In genomic region chr17:45218895-45219661, GRCh38 we compare ENCODE assay signal across 8 cellular contexts. TPM values are rescaled to one million over a fixed set of nuclear protein-coding genes. Genes with fewer than 3 reads are reported as not detected.
DNase-seq lines count a peak whose midpoint lies in the region; ATAC-seq and TF ChIP-seq lines count a peak whose summit lies in the region.

No MANE protein-coding gene starts in this region.

- peaks cover 38% of the 10 kb centered on the region for H3K79me2 ChIP-seq in KMS-11 (ENCODE audit: insufficient read depth, low read depth)

- peak overlapping the region; percentile 15; the same call in 1 of the 2 replicates for H3K27ac ChIP-seq in KMS-11
- peak overlapping the region; percentile 96 for H3K27ac ChIP-seq in naive thymus-derived CD4-positive, alpha-beta T cell (ENCODE audit: low read depth, low read length)

- no peaks in the 10 kb centered on the region for H3K36me3 Mint-ChIP-seq in Caco-2 (ENCODE audit: insufficient read depth, unreplicated experiment)
- H3K36me3 Mint-ChIP-seq in naive thymus-derived CD4-positive, alpha-beta T cell = peaks cover 0 to 46% (median 20%) of the 10 kb centered on the region in 5 donors

- peaks cover 17% of the 10 kb centered on the region for H3K27me3 Mint-ChIP-seq in Caco-2 (ENCODE audit: insufficient read depth, unreplicated experiment)
- H3K27me3 Mint-ChIP-seq in naive thymus-derived CD4-positive, alpha-beta T cell = no peaks in the 10 kb centered on the region

- TF ChIP-seq CTCF in Caco-2 (IDR thresholded peaks at IDR 0.05; ENCODE audit: insufficient read depth in 1 of 2, low read depth in 1 of 2, low read length in 1 of 2, severe bottlenecking in 1 of 2, unreplicated experiment in 1 of 2) (peak; percentile 88 to 97), KMS-11 (conservative IDR thresholded peaks at IDR 0.05; ENCODE audit: low read depth, low read length) (peak; percentile 99), epithelial cell of esophagus (IDR thresholded peaks at IDR 0.05; ENCODE audit: insufficient read depth, low read depth, low read length, missing control alignments) (peak; percentile 96)

- H3K4me1 ChIP-seq in Caco-2 = peaks cover 5% of the 10 kb centered on the region; the same call in 1 of the 2 replicates
- H3K4me1 ChIP-seq in KMS-11 (ENCODE audit: low read depth, poor library complexity, severe bottlenecking) = peaks cover 31% of the 10 kb centered on the region
- H3K4me1 ChIP-seq in naive thymus-derived CD4-positive, alpha-beta T cell (ENCODE audit: control insufficient read depth in 2 of 2, insufficient read depth in 2 of 2, low read length in 2 of 2) = peaks cover 24 to 30% of the 10 kb centered on the region in 2 donors

- H3K9me3 ChIP-seq in Caco-2 = no peaks in the 10 kb centered on the region
- H3K9me3 ChIP-seq in naive thymus-derived CD4-positive, alpha-beta T cell (ENCODE audit: control insufficient read depth in 2 of 3, low read length in 3 of 3) = no peaks in the 10 kb centered on the region

- H2AFZ ChIP-seq in KMS-11 (ENCODE audit: low read depth) = no peak overlapping the region

- ATAC-seq in naive thymus-derived CD4-positive, alpha-beta T cell = peak; percentile 74
- ATAC-seq in GM18867 (IDR thresholded peaks at IDR 0.05; ENCODE audit: unreplicated experiment) = no peak

- no TSS peak for BruUV-seq in Caco-2 (replicated peaks; lab: Mats Ljungman, UMichigan)

- no peaks in the 10 kb centered on the region for H3K9me3 Mint-ChIP-seq in Caco-2 (ENCODE audit: unreplicated experiment)
- peaks cover 0 to 2% (median 0%) of the 10 kb centered on the region in 11 donors for H3K9me3 Mint-ChIP-seq in naive thymus-derived CD4-positive, alpha-beta T cell

- H3K4me3 Mint-ChIP-seq in Caco-2 (ENCODE audit: unreplicated experiment) = no peak overlapping the region
- peak overlapping the region; percentile 81 to 99 (median 90) for H3K4me3 Mint-ChIP-seq in naive thymus-derived CD4-positive, alpha-beta T cell

- no peak overlapping the region for H3K27ac Mint-ChIP-seq in Caco-2 (ENCODE audit: unreplicated experiment)
- H3K27ac Mint-ChIP-seq in naive thymus-derived CD4-positive, alpha-beta T cell = peak overlapping the region; percentile 37 to 94 (median 87)

- CTCF ChIA-PET in Caco-2 (lab: Charles Lee) = interaction anchor here (0.5 to 3.8 kb wide), 21 partner anchors 9 to 358 kb away, joined by 3 to 42 read pairs (median 5); partner anchors contain the start of gene ACBD4
- CTCF ChIA-PET in naive thymus-derived CD4-positive, alpha-beta T cell (lab: Charles Lee) = interaction anchor here (0.6 to 13.6 kb wide), 31 partner anchors 11 to 180 kb away, joined by 3 to 397 read pairs (median 5); partner anchors contain the start of genes ACBD4, HEXIM1 and MAP3K14

- no peak overlapping the region for H3K9ac ChIP-seq in KMS-11

- no peaks in the 10 kb centered on the region for H3K4me1 Mint-ChIP-seq in Caco-2 (ENCODE audit: low read depth, unreplicated experiment)
- H3K4me1 Mint-ChIP-seq in naive thymus-derived CD4-positive, alpha-beta T cell = peaks cover 29 to 52% (median 37%) of the 10 kb centered on the region in 7 donors

- no peaks in the 10 kb centered on the region for H4K20me1 ChIP-seq in KMS-11 (ENCODE audit: insufficient read depth)

- peaks cover 1% of the 10 kb centered on the region; the same call in 1 of the 2 replicates for H3K27me3 ChIP-seq in Caco-2 (replicated peaks; ENCODE audit: control insufficient read depth, insufficient read depth, low read length)
- H3K27me3 ChIP-seq in KMS-11 (ENCODE audit: insufficient read depth, low read depth) = no peaks in the 10 kb centered on the region
- no peaks in the 10 kb centered on the region for H3K27me3 ChIP-seq in naive thymus-derived CD4-positive, alpha-beta T cell (ENCODE audit: control insufficient read depth in 2 of 2, insufficient read depth in 2 of 2, low read length in 2 of 2)

- intact Hi-C loops in Caco-2 (cut with micrococcal nuclease; ENCODE audit: unreplicated experiment) = loop anchor here (1.0 kb wide), 2 partner anchors 16 to 166 kb away; no protein-coding TSS in a partner anchor
- intact Hi-C loops in naive thymus-derived CD4-positive, alpha-beta T cell (cut with micrococcal nuclease) = loop anchor here (1.0 kb wide), 5 partner anchors 16 to 166 kb away; partner anchors contain the start of gene MAP3K14 (in 1 of the 2)

- no peak overlapping the region for H3K4me3 ChIP-seq in Caco-2 (ENCODE audit: low read depth, low read length)
- no peak overlapping the region for H3K4me3 ChIP-seq in KMS-11 (IDR thresholded peaks at IDR 0.05; ENCODE audit: insufficient read depth, low read depth, low read length)
- no peak overlapping the region for H3K4me3 ChIP-seq in epithelial cell of esophagus (ENCODE audit: low read length)
- peak overlapping the region; percentile 72 for H3K4me3 ChIP-seq in naive thymus-derived CD4-positive, alpha-beta T cell (ENCODE audit: low read length)

- POLR2A ChIA-PET in Caco-2 (lab: Charles Lee) = interaction anchor here (0.6 to 1.0 kb wide), 2 partner anchors 43 to 153 kb away, joined by 3 to 4 read pairs; no protein-coding TSS in a partner anchor
- POLR2A ChIA-PET in naive thymus-derived CD4-positive, alpha-beta T cell (lab: Charles Lee) = interaction anchor here (0.7 to 23.4 kb wide), 12 partner anchors 25 to 171 kb away, joined by 3 to 851 read pairs (median 4); partner anchors contain the start of genes HEXIM1, HEXIM2 and MAP3K14

- DNase-seq in Caco-2 (peak; percentile 86 to 92), OCI-M1 (lab: John Stamatoyannopoulos, UW) (peak; percentile 86), activated T-cell treated with anti-CD3 and anti-CD28 coated beads for 24 hours (ENCODE audit: low read depth) (peak; percentile 79), epithelial cell of esophagus (ENCODE audit: low read depth) (peak; percentile 73)
- peak; percentile 74 to 89 (median 81) for DNase-seq in naive thymus-derived CD4-positive, alpha-beta T cell
- DNase-seq in stimulated activated naive CD4-positive, alpha-beta T cell (lab: John Stamatoyannopoulos, UW) = peak; percentile 58 to 91 (median 82)

- H3K4me2 ChIP-seq in KMS-11 = no peak overlapping the region; the same call in 1 of the 2 replicates

- H3K36me3 ChIP-seq in Caco-2 (ENCODE audit: control insufficient read depth, insufficient read depth, low read length) (no peaks in the 10 kb centered on the region), KMS-11 (ENCODE audit: insufficient read depth) (no peaks in the 10 kb centered on the region)
- peaks cover 0 to 29% (median 3%) of the 10 kb centered on the region in 3 experiments for H3K36me3 ChIP-seq in naive thymus-derived CD4-positive, alpha-beta T cell (ENCODE audit: control insufficient read depth in 2 of 3, insufficient read depth in 3 of 3, low read length in 3 of 3)

RNA-seq across cellular contexts. Expression of gene FMNL1, which starts 2.6 kb away (rescaled TPM):
- total RNA-seq in Caco-2 (2022) = 2.8 and 3.0 TPM in 2 replicates
- total RNA-seq in naive thymus-derived CD4-positive, alpha-beta T cell = 100 to 1,000 TPM; 324 to 595 (median 396) TPM
- 10 to 100 TPM; 19.0 to 36.4 TPM for polyA plus RNA-seq in naive thymus-derived CD4-positive, alpha-beta T cell

RNA-seq across cellular contexts. Expression of gene SPATA32, which starts 42.8 kb away (rescaled TPM):
- not detected in 2 replicates for total RNA-seq in Caco-2 (2022)
- total RNA-seq in naive thymus-derived CD4-positive, alpha-beta T cell = 1 to 10 TPM in 1 of 5 experiments, under 1 TPM in 3, not detected in 1; 0.12 to 1.1 (median 0.58) TPM
- polyA plus RNA-seq in naive thymus-derived CD4-positive, alpha-beta T cell = under 1 TPM; 0.31 to 0.59 TPM

RNA-seq across cellular contexts. Expression of gene HEXIM2, which starts 57.4 kb away (rescaled TPM):
- total RNA-seq in Caco-2 (2022) = 12.7 and 13.6 TPM in 2 replicates
- 1 to 10 TPM; 2.2 to 8.2 (median 3.4) TPM for total RNA-seq in naive thymus-derived CD4-positive, alpha-beta T cell
- 1 to 10 TPM; 2.4 to 3.2 TPM for polyA plus RNA-seq in naive thymus-derived CD4-positive, alpha-beta T cell

Comparison
In these comparisons a context has a peak if more than half of its experiments do, and no peak if none do; other contexts are left out.
1. RNA of gene FMNL1, which starts 2.6 kb away (total RNA-seq): 324 to 595 TPM in naive thymus-derived CD4-positive, alpha-beta T cell; 2.8 to 3.0 TPM in Caco-2; every median in the first group is over 10 times any median in the second.
2. Peak in every context shown above with its lines, with median percentiles within 50 percentile points of each other: DNase-seq and CTCF ChIP-seq.